Comparison of ENCODE assay signal across 10 cellular contexts in genomic region chr11:119166368-119167076, GRCh38.
A peak's percentile ranks its signal among the peaks of the same experiment; 100 is the strongest.
DNase-seq lines count a peak whose midpoint lies in the region; ATAC-seq and TF ChIP-seq lines count a peak whose summit lies in the region.
"Had no signal": no experiment of that assay in that cellular context is flagged by ENCODE, and none has a peak within 500 bp of the region (broad histone marks: within the 10 kb centered on the region; RNA-seq: fewer than 3 reads in every experiment).

No MANE protein-coding gene starts in this region.

- no peaks in the 10 kb centered on the region for H3K9me3 ChIP-seq in HEK293 (ENCODE audit: control insufficient read depth, insufficient read depth, low read depth, low read length)
- H3K9me3 ChIP-seq in adipocyte (ENCODE audit: control insufficient read depth, low read length) = no peaks in the 10 kb centered on the region

- no peak overlapping the region for H3K27ac ChIP-seq in HEK293 (ENCODE audit: extremely low read depth, low read depth, low read length)

- no peak overlapping the region for H3K9ac ChIP-seq in adipocyte (ENCODE audit: low read length)

- in situ Hi-C loops in ACHN (cut with HindIII; ENCODE audit: low pct_ligation_motif_present, low pct_unique_long_range_greater_than_20kb, low sequenced_read_pairs) = no loop called here

- no peaks in the 10 kb centered on the region for H3K4me1 ChIP-seq in HEK293 (ENCODE audit: control insufficient read depth, insufficient read depth, low read length)
- H3K4me1 ChIP-seq in adipocyte (ENCODE audit: control insufficient read depth, insufficient read depth, low read length) = peaks cover 6% of the 10 kb centered on the region

- no peak for ATAC-seq in HG03565 (IDR thresholded peaks at IDR 0.05; ENCODE audit: unreplicated experiment)
- ATAC-seq: GM12878; stimulated activated naive B cell treated with anti-CD40 and anti-IgM and Interleukin-4, amounts not matched to agents 10 μg/mL and 1 μg/mL and 100 μg/mL, for 72 hours had no signal

- H3K4me3 ChIP-seq in HEK293 (ENCODE audit: low read depth, low read length) (no peak overlapping the region), adipocyte (ENCODE audit: low read length) (no peak overlapping the region)
- H3K4me3 ChIP-seq: GM12878 had no signal

- DNase-seq in ACHN = peak; percentile 75
- peak; percentile 32 for DNase-seq in adipocyte (ENCODE audit: low read depth)
- peak; percentile 77 for DNase-seq in hepatic stellate cell (ENCODE audit: low spot score)
- DNase-seq in amygdala (lab: John Stamatoyannopoulos, UW) = no peak
- no peak for DNase-seq in SHP77 treated with DMSO at 0.1 percent for 48 hours (lab: John Stamatoyannopoulos, UW)
- no peak for DNase-seq in NCI-H2029 treated with DMSO at 0.1 percent for 48 hours (lab: John Stamatoyannopoulos, UW)
- DNase-seq: stimulated activated naive B cell treated with anti-CD40 and anti-IgM and Interleukin-4, amounts not matched to agents 10 μg/mL and 1 μg/mL and 100 μg/mL, for 72 hours had no signal

- no peak for TF ChIP-seq CTCF in HEK293 (tag by site-specific recombination; IDR thresholded peaks at IDR 0.05)

- H3K27me3 ChIP-seq in adipocyte (replicated peaks; ENCODE audit: control insufficient read depth, insufficient read depth, low read length) = peaks cover 16% of the 10 kb centered on the region

- POLR2A ChIA-PET in HEK293 (lab: Yijun Ruan, JAX) = interaction anchor here (1.3 kb wide), 1 partner anchor 71 kb away, joined by 4 read pairs; no protein-coding TSS in a partner anchor

- H3K36me3 ChIP-seq in HEK293 (ENCODE audit: control insufficient read depth in 2 of 2, insufficient read depth in 1 of 2, low read length in 2 of 2) = no peaks in the 10 kb centered on the region
- no peaks in the 10 kb centered on the region for H3K36me3 ChIP-seq in adipocyte (ENCODE audit: control insufficient read depth, insufficient read depth, low read length, severe bottlenecking)

- CTCF ChIA-PET in HEK293 (lab: Yijun Ruan, JAX) = interaction anchor here (0.6 to 1.1 kb wide), 8 partner anchors 10 to 327 kb away, joined by 3 to 5 read pairs (median 4); partner anchors contain the start of gene DPAGT1

TF ChIP-seq in HEK293, 187 proteins besides CTCF, POLR2A, EP300 and RAD21:
- TF ChIP-seq ZNF843 (tag by site-specific recombination; IDR thresholded peaks at IDR 0.05) = no peak
- 0 out of 2 replicates have a peak, but pooled peaks have one; percentile 16 for TF ChIP-seq SP7 (tag by site-specific recombination; IDR thresholded peaks at IDR 0.05)

Comparison
In these comparisons a context has a peak if more than half of its experiments do, and no peak if none do; other contexts are left out.
1. DNase-seq: peak in ACHN (single experiment), adipocyte (single experiment) and hepatic stellate cell (single experiment); none in amygdala (0 of 56), SHP77 treated with DMSO at 0.1 percent for 48 hours (single experiment) and NCI-H2029 treated with DMSO at 0.1 percent for 48 hours (single experiment).